ENCODE assay signal across 1 cellular context in genomic region chr3:113263020-113263419, GRCh38.
TF ChIP-seq lines count a peak whose summit lies in the region.

No MANE protein-coding gene starts in this region.

TF ChIP-seq in WTC11, 78 proteins besides CTCF, POLR2A, EP300 and RAD21 (continued from another document):
- no peak for TF ChIP-seq ZNF532 (CRISPR knock-in tag; IDR thresholded peaks at IDR 0.05; ENCODE audit: borderline replicate concordance)
- no peak for TF ChIP-seq IRF1 (CRISPR knock-in tag; IDR thresholded peaks at IDR 0.05)
- no peak for TF ChIP-seq FOXP4 (CRISPR knock-in tag; IDR thresholded peaks at IDR 0.05)
- TF ChIP-seq MYBL2 (CRISPR knock-in tag; IDR thresholded peaks at IDR 0.05): no peak
- TF ChIP-seq HMGXB4 (CRISPR knock-in tag; IDR thresholded peaks at IDR 0.05): no peak
